In genomic region chr5:172150514-172151425, GRCh38 we compare ENCODE assay signal across 10 cellular contexts. TPM values are rescaled to one million over a fixed set of nuclear protein-coding genes. Genes with fewer than 3 reads are reported as not detected.
DNase-seq lines count a peak whose midpoint lies in the region; ATAC-seq and TF ChIP-seq lines count a peak whose summit lies in the region.
"Had no signal": no experiment of that assay in that cellular context is flagged by ENCODE, and none has a peak within 500 bp of the region (broad histone marks: within the 10 kb centered on the region; RNA-seq: fewer than 3 reads in every experiment).

No MANE protein-coding gene starts in this region.

- H3K27ac ChIP-seq in mammary epithelial cell (ENCODE audit: insufficient read depth, low read depth, low read length) (no peak overlapping the region), right cardiac atrium (ENCODE audit: low read length) (peak overlapping the region; percentile 16), PC-3 (ENCODE audit: low read length) (no peak overlapping the region)

- WGBS in mammary epithelial cell (ENCODE audit: low coverage, missing lambda C conversion rate) = 96% methylated on average over 12 of the region's 16 CpGs
- WGBS in right cardiac atrium = 64% methylated on average over 16 of the region's 16 CpGs

- BruUV-seq in MCF 10A (replicated peaks; lab: Mats Ljungman, UMichigan) (no TSS peak), mammary epithelial cell (replicated peaks; lab: Mats Ljungman, UMichigan) (no TSS peak), PC-3 (replicated peaks; lab: Mats Ljungman, UMichigan) (no TSS peak)

- H3K4me3 Mint-ChIP-seq in MCF 10A (ENCODE audit: unreplicated experiment) (no peak overlapping the region), WTC11 (no peak overlapping the region)

- CTCF ChIA-PET in MCF 10A (lab: Yijun Ruan, JAX) = interaction anchor here (0.6 to 0.9 kb wide), 2 partner anchors 38 to 129 kb away, joined by 3 read pairs; no protein-coding TSS in a partner anchor
- CTCF ChIA-PET in mammary epithelial cell (lab: Charles Lee; ENCODE audit: low non-redundant PET) = no interaction called here
- CTCF ChIA-PET in WTC11 (lab: Charles Lee) = interaction anchor here (0.7 kb wide), 1 partner anchor 28 kb away, joined by 3 read pairs; no protein-coding TSS in a partner anchor
- CTCF ChIA-PET in PC-3 (lab: Charles Lee) = no interaction called here

- no peak overlapping the region for H3K4me2 ChIP-seq in mammary epithelial cell (ENCODE audit: insufficient read depth, low read depth, low read length)
- H3K4me2 ChIP-seq in PC-3 (ENCODE audit: low read length) = no peak overlapping the region

- ATAC-seq in HG03108 (IDR thresholded peaks at IDR 0.05; ENCODE audit: unreplicated experiment) = peak; percentile 51
- no peak for ATAC-seq in WTC11
- peak; percentile 75 to 79 for ATAC-seq in right cardiac atrium
- ATAC-seq in PC-3 = no peak

- H3K27ac Mint-ChIP-seq in MCF 10A (ENCODE audit: low read depth, unreplicated experiment) (peak overlapping the region; percentile 53), WTC11 (peak overlapping the region; percentile 30)

- H2AFZ ChIP-seq in mammary epithelial cell (ENCODE audit: low read depth, low read length) (no peak overlapping the region), PC-3 (ENCODE audit: low read length) (no peak overlapping the region)

- no peaks in the 10 kb centered on the region for H3K9me3 Mint-ChIP-seq in MCF 10A (ENCODE audit: unreplicated experiment)
- H3K9me3 Mint-ChIP-seq in WTC11 = no peaks in the 10 kb centered on the region

- H3K27me3 Mint-ChIP-seq in MCF 10A (ENCODE audit: insufficient read depth, unreplicated experiment) = no peaks in the 10 kb centered on the region
- no peaks in the 10 kb centered on the region for H3K27me3 Mint-ChIP-seq in WTC11 (ENCODE audit: low read depth)

- peaks cover 1% of the 10 kb centered on the region for H3K4me1 ChIP-seq in mammary epithelial cell (ENCODE audit: insufficient read depth, low read length)
- H3K4me1 ChIP-seq in right cardiac atrium (ENCODE audit: control insufficient read depth, insufficient read depth, low read length) = no peaks in the 10 kb centered on the region
- H3K4me1 ChIP-seq in PC-3 (ENCODE audit: insufficient read depth, low read length) = no peaks in the 10 kb centered on the region

- H3K79me2 ChIP-seq in mammary epithelial cell (ENCODE audit: insufficient read depth, low read length) (peaks cover 73% of the 10 kb centered on the region), PC-3 (ENCODE audit: low read length) (no peaks in the 10 kb centered on the region; the same call in 1 of the 2 replicates)

- H3F3A ChIP-seq in PC-3 (ENCODE audit: low read length, unreplicated experiment) = no peaks in the 10 kb centered on the region

- no peak for TF ChIP-seq CTCF in MCF 10A (IDR thresholded peaks at IDR 0.05; ENCODE audit: unreplicated experiment)
- TF ChIP-seq CTCF in mammary epithelial cell (conservative IDR thresholded peaks at IDR 0.05 in 1 of 2, IDR thresholded peaks at IDR 0.05 in 1 of 2; ENCODE audit: extremely low read depth in 1 of 2, insufficient read depth in 1 of 2, low read depth in 1 of 2, low read length in 2 of 2) = no peak
- no peak for TF ChIP-seq CTCF in WTC11 (IDR thresholded peaks at IDR 0.05)
- no peak for TF ChIP-seq CTCF in PC-3 (conservative IDR thresholded peaks at IDR 0.05; ENCODE audit: low read depth, low read length)

- H3K9me3 ChIP-seq in mammary epithelial cell (replicated peaks; ENCODE audit: insufficient read depth, low read length) = no peaks in the 10 kb centered on the region
- H3K9me3 ChIP-seq in right cardiac atrium (ENCODE audit: control insufficient read depth, low read length) = no peaks in the 10 kb centered on the region
- no peaks in the 10 kb centered on the region for H3K9me3 ChIP-seq in PC-3 (ENCODE audit: low read length)

- POLR2A ChIA-PET in MCF 10A (lab: Yijun Ruan, JAX) (no interaction called here), WTC11 (lab: Charles Lee) (interaction anchor here (0.7 kb wide), 2 partner anchors 8 to 902 kb away, joined by 4 to 8 read pairs; no protein-coding TSS in a partner anchor), PC-3 (lab: Charles Lee; ENCODE audit: unreplicated experiment) (no interaction called here)

- DNase-seq in MCF 10A (ENCODE audit: unreplicated experiment) (no peak), mammary epithelial cell (no peak), WTC11 (ENCODE audit: low spot score) (no peak), right cardiac atrium (peak; percentile 62 to 88 (median 82)), ureter (ENCODE audit: low spot score) (peak; percentile 54), NCI-H748 treated with DMSO at 0.1 percent for 48 hours (lab: John Stamatoyannopoulos, UW) (no peak), PC-3 (no peak)

- H4K20me1 ChIP-seq in mammary epithelial cell (ENCODE audit: insufficient read depth, low read length) (no peaks in the 10 kb centered on the region), PC-3 (ENCODE audit: low read length) (no peaks in the 10 kb centered on the region; the same call in 1 of the 2 replicates)

- H3K9me2 ChIP-seq in PC-3 (replicated peaks; ENCODE audit: low read length) = no peaks in the 10 kb centered on the region

- in situ Hi-C loops in mammary epithelial cell (cut with MboI; ENCODE audit: low sequenced_read_pairs in 2 of 2) = no loop called here

- H3K4me3 ChIP-seq in mammary epithelial cell (replicated peaks in 1 of 3; ENCODE audit: insufficient read depth in 1 of 3, low read depth in 2 of 3, low read length in 3 of 3) (no peak overlapping the region), right cardiac atrium (ENCODE audit: low read length) (no peak overlapping the region), PC-3 (ENCODE audit: low read length) (no peak overlapping the region)

- intact Hi-C loops in MCF 10A (cut with micrococcal nuclease) (no loop called here), mammary epithelial cell (cut with micrococcal nuclease) (no loop called here), right cardiac atrium (cut with DNase I) (no loop called here), PC-3 (cut with micrococcal nuclease) (no loop called here)

- H3K4me1 Mint-ChIP-seq in MCF 10A (ENCODE audit: insufficient read depth, unreplicated experiment) = no peaks in the 10 kb centered on the region
- H3K4me1 Mint-ChIP-seq in WTC11 = no peaks in the 10 kb centered on the region

- dilution Hi-C loops in mammary epithelial cell (cut with HindIII; ENCODE audit: low sequenced_read_pairs) = no loop called here

- H3K36me3 Mint-ChIP-seq in MCF 10A (ENCODE audit: insufficient read depth, unreplicated experiment) = peaks cover 25% of the 10 kb centered on the region
- no peaks in the 10 kb centered on the region for H3K36me3 Mint-ChIP-seq in WTC11

- H3K9ac ChIP-seq in mammary epithelial cell (ENCODE audit: insufficient read depth, low read length) = no peak overlapping the region
- no peak overlapping the region for H3K9ac ChIP-seq in PC-3 (ENCODE audit: low read length)

- peaks cover 10% of the 10 kb centered on the region for H3K36me3 ChIP-seq in mammary epithelial cell (ENCODE audit: insufficient read depth, low read length)
- H3K36me3 ChIP-seq in PC-3 (ENCODE audit: low read depth, low read length) = peaks cover 3% of the 10 kb centered on the region; the same call in 1 of the 2 replicates

- H3K27me3 ChIP-seq in mammary epithelial cell (ENCODE audit: insufficient read depth, low read length) (no peaks in the 10 kb centered on the region), right cardiac atrium (ENCODE audit: control insufficient read depth, insufficient read depth) (no peaks in the 10 kb centered on the region), PC-3 (ENCODE audit: low read length) (no peaks in the 10 kb centered on the region)

TF ChIP-seq in WTC11, 78 proteins besides CTCF, POLR2A, EP300 and RAD21 (continues in another document):
- TF ChIP-seq PRDM15 (CRISPR knock-in tag; IDR thresholded peaks at IDR 0.05) (no peak), FOXJ3 (CRISPR knock-in tag; IDR thresholded peaks at IDR 0.05; ENCODE audit: borderline replicate concordance) (no peak), GABPB1 (CRISPR knock-in tag; IDR thresholded peaks at IDR 0.05) (no peak)

RNA-seq across cellular contexts. Expression of gene STK10, which starts 37.3 kb away (rescaled TPM):
- total RNA-seq in MCF 10A (2022) (46.5 and 49.9 TPM in 2 replicates), mammary epithelial cell (10 to 100 TPM; 50.8 to 65.0 TPM), WTC11 (2021) (13.1 to 20.5 TPM (median 15.0 TPM) in 3 replicates), right cardiac atrium (10 to 100 TPM; 10.1 to 15.7 (median 11.3) TPM), ureter (41.9 TPM), PC-3 (2014; rRNA removed) (25.7 and 30.1 TPM in 2 replicates)
- polyA plus RNA-seq in mammary epithelial cell (18.8 TPM), right cardiac atrium (6.1 TPM)
- 65.2 TPM for polyA minus RNA-seq in mammary epithelial cell

RNA-seq across cellular contexts. Expression of gene EFCAB9, which starts 43.2 kb away (rescaled TPM):
- total RNA-seq in MCF 10A (2022) = not detected in 2 replicates
- total RNA-seq in mammary epithelial cell = not detected
- not detected for polyA plus RNA-seq in mammary epithelial cell
- not detected for polyA minus RNA-seq in mammary epithelial cell
- not detected in 3 replicates for total RNA-seq in WTC11 (2021)
- not detected for total RNA-seq in right cardiac atrium
- not detected for polyA plus RNA-seq in right cardiac atrium
- total RNA-seq in ureter = not detected
- total RNA-seq in PC-3 (2014; rRNA removed) = not detected in 2 replicates
- total RNA-seq: urinary bladder had no signal
- polyA plus RNA-seq: keratinocyte, urinary bladder had no signal

Comparison
In these comparisons a context has a peak if more than half of its experiments do, and no peak if none do; other contexts are left out.
1. CTCF ChIA-PET loops: an anchor here in MCF 10A (0.6 to 0.9 kb wide) and WTC11 (0.7 kb wide); none called in mammary epithelial cell and PC-3.
2. DNase-seq: peak in right cardiac atrium (3 of 3) and ureter (single experiment); none in MCF 10A (single experiment), mammary epithelial cell (single experiment), WTC11 (single experiment), NCI-H748 treated with DMSO at 0.1 percent for 48 hours (single experiment) and PC-3 (single experiment).
3. ATAC-seq: peak in HG03108 (single experiment) and right cardiac atrium (2 of 2); none in WTC11 (single experiment) and PC-3 (single experiment).